20 cellular contexts compared by ENCODE assay signal in the genomic region with DNA sequence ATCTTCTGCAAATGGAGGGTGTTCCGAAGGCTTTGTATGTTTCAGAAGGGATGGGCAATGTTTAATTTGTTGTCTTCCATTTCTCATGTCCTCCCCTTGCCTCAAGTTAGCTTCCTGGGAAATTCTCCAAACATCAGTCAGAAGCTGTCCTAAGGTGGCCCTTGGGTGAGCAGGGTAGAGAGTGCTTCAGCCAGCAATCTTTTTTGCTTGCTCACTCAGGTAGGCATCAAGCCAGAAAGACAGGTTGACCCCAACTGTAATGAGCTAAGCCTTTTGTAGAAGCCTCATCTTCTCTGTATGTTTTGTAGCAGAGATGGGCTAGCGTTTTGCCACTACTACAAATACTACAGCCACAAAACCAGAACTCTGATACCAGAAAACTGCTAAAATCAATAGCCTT.
"Had no signal": no experiment of that assay in that cellular context is flagged by ENCODE, and none has a peak within 500 bp of the region (broad histone marks: within the 10 kb centered on the region; RNA-seq: fewer than 3 reads in every experiment).

No MANE protein-coding gene starts in this region.

- H3K27me3 Mint-ChIP-seq: naive thymus-derived CD8-positive, alpha-beta T cell; stimulated activated naive CD8-positive, alpha-beta T cell treated with anti-CD3 and anti-CD28 coated beads, Interleukin-15, amount 100 ng/mL, for 72 hours; type B pancreatic cell had no signal

- H3K4me1 Mint-ChIP-seq: endodermal cell had no signal

- H3K27ac ChIP-seq: colonic mucosa, hepatocyte, neutrophil, psoas muscle, right lobe of liver had no signal

- H3K36me3 Mint-ChIP-seq: naive thymus-derived CD8-positive, alpha-beta T cell; type B pancreatic cell had no signal

- H3K27ac Mint-ChIP-seq: endodermal cell; stimulated activated naive B cell treated with anti-CD40 and anti-IgM and Interleukin-4, amounts not matched to agents 10 μg/mL and 1 μg/mL and 100 μg/mL, for 72 hours; type B pancreatic cell had no signal

- H3K9me3 Mint-ChIP-seq: stimulated activated naive CD8-positive, alpha-beta T cell treated with anti-CD3 and anti-CD28 coated beads, Interleukin-15, amount 100 ng/mL, for 72 hours; type B pancreatic cell had no signal

- H3K79me2 ChIP-seq: hepatocyte had no signal

- H3K4me3 Mint-ChIP-seq: endodermal cell, type B pancreatic cell had no signal

- H2AFZ ChIP-seq: hepatocyte had no signal

- H3K9me3 ChIP-seq: colonic mucosa, neutrophil, psoas muscle, right lobe of liver, spleen had no signal

- DNase-seq: colonic mucosa; effector CD4-positive, alpha-beta T cell; endodermal cell; foreskin melanocyte; head of caudate nucleus; mesendoderm; naive thymus-derived CD8-positive, alpha-beta T cell; psoas muscle; retina; right lobe of liver; spleen; stimulated activated CD4-positive, alpha-beta T cell treated with anti-CD3 and anti-CD28 coated beads, Interleukin-15, amount 100 ng/mL, for 24 hours; stimulated activated CD4-positive, alpha-beta T cell treated with anti-CD3 and anti-CD28 coated beads, Interleukin-1b, Interleukin-23, amount 100 ng/mL, for 48 hours; stimulated activated CD4-positive, alpha-beta T cell treated with anti-CD3 and anti-CD28 coated beads, Interleukin-4, amount 100 ng/mL, for 4 hours; stimulated activated naive B cell treated with anti-CD40 and anti-IgM and Interleukin-4, amounts not matched to agents 10 μg/mL and 1 μg/mL and 100 μg/mL, for 72 hours; stimulated activated naive CD8-positive, alpha-beta T cell treated with anti-CD3 and anti-CD28 coated beads, Interleukin-15, amount 100 ng/mL, for 72 hours; substantia nigra had no signal

- H3K4me3 ChIP-seq: colonic mucosa, hepatocyte, psoas muscle had no signal

- H3K4me2 ChIP-seq: hepatocyte had no signal

- H3K4me1 ChIP-seq: colonic mucosa, psoas muscle had no signal

- H3K27me3 ChIP-seq: colonic mucosa, hepatocyte, neutrophil, right lobe of liver, spleen had no signal

- H3K36me3 ChIP-seq: colonic mucosa, neutrophil, right lobe of liver, spleen had no signal
